In the genomic region with DNA sequence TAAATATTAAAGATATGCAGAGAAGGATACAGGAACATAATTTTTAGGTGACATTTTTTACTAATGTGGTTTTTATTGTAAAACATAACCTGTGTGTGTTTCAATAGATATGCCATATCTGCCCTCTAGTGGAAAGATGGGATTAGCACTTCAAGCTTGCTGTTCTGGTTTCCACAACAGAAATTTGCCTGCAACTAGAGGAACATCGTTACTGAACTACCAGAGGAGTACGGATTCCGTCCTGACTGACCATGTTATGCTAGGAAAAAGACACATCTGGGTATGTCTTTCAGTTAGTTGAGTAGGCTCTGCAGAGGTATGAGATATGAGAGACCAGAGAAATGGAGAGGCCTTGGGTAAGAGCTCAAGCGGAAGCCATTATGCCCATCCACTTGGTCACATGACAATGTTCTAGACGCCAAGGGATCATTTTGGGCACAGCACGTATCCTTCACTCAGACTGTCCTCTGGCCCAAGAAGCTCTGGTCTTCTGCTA, we compare ENCODE assay signal across 9 cellular contexts.
A peak's percentile ranks its signal among the peaks of the same experiment; 100 is the strongest.
DNase-seq lines count a peak whose midpoint lies in the region; ATAC-seq, FAIRE-seq and TF ChIP-seq lines count a peak whose summit lies in the region.
"Had no signal": no experiment of that assay in that cellular context is flagged by ENCODE, and none has a peak within 500 bp of the region (broad histone marks: within the 10 kb centered on the region; RNA-seq: fewer than 3 reads in every experiment).

No MANE protein-coding gene starts in this region.

- H3K36me3 ChIP-seq in GM12878 (ENCODE audit: control insufficient read depth in 2 of 2, insufficient read depth in 2 of 2, low read length in 1 of 2), result no peaks in the 10 kb centered on the region
- H3K36me3 ChIP-seq in iPS DF 6.9 (ENCODE audit: control insufficient read depth, insufficient read depth, low read length), result no peaks in the 10 kb centered on the region
- H3K36me3 ChIP-seq: neutrophil had no signal

- H3K4me3 ChIP-seq in GM12878 (no peak overlapping the region), iPS DF 6.9 (ENCODE audit: low read length) (no peak overlapping the region)

- no peaks in the 10 kb centered on the region for H3K36me3 Mint-ChIP-seq in stimulated activated effector memory CD8-positive, alpha-beta T cell treated with anti-CD3 and anti-CD28 coated beads, Interleukin-12 subunit alpha, Interleukin-12 subunit beta, amount 100 ng/mL, for 72 hours

- POLR2A ChIA-PET in GM12878 (lab: Charles Lee), result no interaction called here

- ATAC-seq in GM21529 (IDR thresholded peaks at IDR 0.05; ENCODE audit: unreplicated experiment) (peak; percentile 90), GM12878 (peak; percentile 96)
- peak; percentile 68 for ATAC-seq in stimulated activated effector memory CD8-positive, alpha-beta T cell treated with anti-CD3 and anti-CD28 coated beads, Interleukin-12 subunit alpha, Interleukin-12 subunit beta, amount 100 ng/mL, for 72 hours

- SMC1A ChIA-PET in GM12878 (lab: Charles Lee; ENCODE audit: uncharacterized antibody, unreplicated experiment), result interaction anchor here (0.7 to 1.8 kb wide), 25 partner anchors 9 to 555 kb away, joined by 3 to 22 read pairs (median 4); a partner anchor contains a TSS

- CTCF ChIA-PET in GM12878 (lab: Yijun Ruan, JAX), result interaction anchor here (0.6 to 7.5 kb wide), 47 partner anchors 9 to 553 kb away, joined by 3 to 75 read pairs (median 4); no protein-coding TSS in a partner anchor

- peak; percentile 84 for TF ChIP-seq RAD21 in GM12878 (IDR thresholded peaks at IDR 0.05; ENCODE audit: insufficient read depth, low read depth, low read length)

- 8% methylated on average over 6 of the region's 6 CpGs for WGBS in GM12878 (ENCODE audit: insufficient coverage, insufficient replicate concordance, low lambda C conversion rate, missing lambda C conversion rate)
- no CpG with 5 or more reads among the region's 6 CpGs for WGBS in iPS DF 6.9 (ENCODE audit: insufficient coverage, insufficient read length)

- TF ChIP-seq CTCF in GM12878 (IDR thresholded peaks at IDR 0.05 in 2 of 3, conservative IDR thresholded peaks at IDR 0.05 in 1 of 3; ENCODE audit: control insufficient read depth in 2 of 3, extremely low read depth in 1 of 3, insufficient read depth in 1 of 3, low read depth in 3 of 3, low read length in 3 of 3), result peak; percentile 74 to 85 (median 79)

- H3K4me1 ChIP-seq in GM12878 (ENCODE audit: control insufficient read depth, insufficient read depth, low read length) (no peaks in the 10 kb centered on the region), iPS DF 6.9 (ENCODE audit: control insufficient read depth, insufficient read depth, low read length) (no peaks in the 10 kb centered on the region)

- H3K79me2 ChIP-seq in GM12878 (ENCODE audit: control insufficient read depth, insufficient read depth, low read length), result no peaks in the 10 kb centered on the region

- H3K27ac Mint-ChIP-seq in stimulated activated effector memory CD8-positive, alpha-beta T cell treated with anti-CD3 and anti-CD28 coated beads, Interleukin-12 subunit alpha, Interleukin-12 subunit beta, amount 100 ng/mL, for 72 hours, result peak overlapping the region; percentile 61

- TF ChIP-seq POLR2A in GM12878 (IDR thresholded peaks at IDR 0.05; ENCODE audit: low read depth, low read length), result no peak

- peak overlapping the region; percentile 98 for H2AFZ ChIP-seq in GM12878 (ENCODE audit: control insufficient read depth, low read depth, low read length)

- no peaks in the 10 kb centered on the region for H3K27me3 ChIP-seq in GM12878 (replicated peaks in 1 of 2; ENCODE audit: control insufficient read depth in 2 of 2, insufficient read depth in 2 of 2, low read length in 1 of 2)
- no peaks in the 10 kb centered on the region for H3K27me3 ChIP-seq in iPS DF 6.9 (ENCODE audit: control insufficient read depth, insufficient read depth, low read length)

- H3K4me2 ChIP-seq in GM12878 (ENCODE audit: control insufficient read depth, insufficient read depth), result peak overlapping the region; percentile 65; the same call in 1 of the 2 replicates

- FAIRE-seq in GM12878 (lab: Jason Lieb, UNC), result no peak

- H3K4me3 Mint-ChIP-seq in stimulated activated effector memory CD8-positive, alpha-beta T cell treated with anti-CD3 and anti-CD28 coated beads, Interleukin-12 subunit alpha, Interleukin-12 subunit beta, amount 100 ng/mL, for 72 hours, result no peak overlapping the region

- no peak for TF ChIP-seq EP300 in GM12878 (IDR thresholded peaks at IDR 0.05; ENCODE audit: borderline replicate concordance in 1 of 2, control insufficient read depth in 1 of 2, low read depth in 2 of 2, low read length in 2 of 2)

- intact Hi-C loops in GM12878 (cut with micrococcal nuclease; ENCODE audit: unreplicated experiment), result loop anchor here (1.0 to 5.0 kb wide), 4 partner anchors 210 to 553 kb away; no protein-coding TSS in a partner anchor

- DNase-seq in activated T-cell treated with anti-CD3 and anti-CD28 coated beads for 24 hours (ENCODE audit: low read depth) (peak; percentile 11), activated T-cell treated with anti-CD3 and anti-CD28 coated beads for 4 hours (no peak), HS-5 (ENCODE audit: low read depth) (peak; percentile 39), NOMO-1 treated with DMSO at 0.1 percent for 48 hours (lab: John Stamatoyannopoulos, UW; ENCODE audit: unreplicated experiment) (peak; percentile 72), GM12878 (ENCODE audit: low read depth, low spot score) (peak; percentile 59), iPS DF 6.9 (ENCODE audit: low read depth, low spot score) (peak; percentile 39)
- DNase-seq in stimulated activated effector memory CD8-positive, alpha-beta T cell treated with anti-CD3 and anti-CD28 coated beads, Interleukin-12 subunit alpha, Interleukin-12 subunit beta, amount 100 ng/mL, for 72 hours (ENCODE audit: low spot score in 2 of 2), result peak; percentile 7 to 54

- in situ Hi-C loops in GM12878 (cut with MboI), result loop anchor here (5.0 kb wide), 2 partner anchors 212 to 552 kb away; no protein-coding TSS in a partner anchor

- no peaks in the 10 kb centered on the region for H4K20me1 ChIP-seq in GM12878 (ENCODE audit: control insufficient read depth, insufficient read depth)

- RAD21 ChIA-PET in GM12878 (lab: Charles Lee; ENCODE audit: unreplicated experiment), result interaction anchor here (0.7 to 2.2 kb wide), 18 partner anchors 8 to 556 kb away, joined by 3 to 23 read pairs (median 4); a partner anchor contains a TSS

- peaks cover 5% of the 10 kb centered on the region for H3K4me1 Mint-ChIP-seq in stimulated activated effector memory CD8-positive, alpha-beta T cell treated with anti-CD3 and anti-CD28 coated beads, Interleukin-12 subunit alpha, Interleukin-12 subunit beta, amount 100 ng/mL, for 72 hours

- H3K9me3 Mint-ChIP-seq in stimulated activated effector memory CD8-positive, alpha-beta T cell treated with anti-CD3 and anti-CD28 coated beads, Interleukin-12 subunit alpha, Interleukin-12 subunit beta, amount 100 ng/mL, for 72 hours, result no peaks in the 10 kb centered on the region

- no peak overlapping the region for H3K9ac ChIP-seq in GM12878 (ENCODE audit: control insufficient read depth, insufficient read depth, low read length)

- no TSS peak for BruUV-seq in GM12878 (replicated peaks; lab: Mats Ljungman, UMichigan)

- H3K9me3 ChIP-seq in GM12878 (replicated peaks; ENCODE audit: control insufficient read depth, insufficient read depth, low read length), result no peaks in the 10 kb centered on the region
- H3K9me3 ChIP-seq in iPS DF 6.9 (ENCODE audit: control insufficient read depth, insufficient read depth, low read length), result no peaks in the 10 kb centered on the region
- H3K9me3 ChIP-seq: neutrophil had no signal

- H3K27ac ChIP-seq in GM12878 (ENCODE audit: control insufficient read depth, insufficient read depth), result no peak overlapping the region
- no peak overlapping the region for H3K27ac ChIP-seq in iPS DF 6.9 (ENCODE audit: low read length)
- H3K27ac ChIP-seq: neutrophil had no signal

TF ChIP-seq in GM12878, 131 proteins besides CTCF, POLR2A, EP300 and RAD21 (continues in another document):
- TF ChIP-seq ZZZ3 (IDR thresholded peaks at IDR 0.05; ENCODE audit: control insufficient read depth, insufficient read length, low read depth) (no peak), ZNF384 (IDR thresholded peaks at IDR 0.05; ENCODE audit: borderline replicate concordance, low read depth, low read length) (no peak)
- TF ChIP-seq, protein P1, sequence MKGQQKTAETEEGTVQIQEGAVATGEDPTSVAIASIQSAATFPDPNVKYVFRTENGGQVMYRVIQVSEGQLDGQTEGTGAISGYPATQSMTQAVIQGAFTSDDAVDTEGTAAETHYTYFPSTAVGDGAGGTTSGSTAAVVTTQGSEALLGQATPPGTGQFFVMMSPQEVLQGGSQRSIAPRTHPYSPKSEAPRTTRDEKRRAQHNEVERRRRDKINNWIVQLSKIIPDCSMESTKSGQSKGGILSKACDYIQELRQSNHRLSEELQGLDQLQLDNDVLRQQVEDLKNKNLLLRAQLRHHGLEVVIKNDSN (IDR thresholded peaks at IDR 0.05; ENCODE audit: borderline replicate concordance, extremely low read length, insufficient read depth, low read depth, low read length), result peak; percentile 56
- TF ChIP-seq, protein P2, sequence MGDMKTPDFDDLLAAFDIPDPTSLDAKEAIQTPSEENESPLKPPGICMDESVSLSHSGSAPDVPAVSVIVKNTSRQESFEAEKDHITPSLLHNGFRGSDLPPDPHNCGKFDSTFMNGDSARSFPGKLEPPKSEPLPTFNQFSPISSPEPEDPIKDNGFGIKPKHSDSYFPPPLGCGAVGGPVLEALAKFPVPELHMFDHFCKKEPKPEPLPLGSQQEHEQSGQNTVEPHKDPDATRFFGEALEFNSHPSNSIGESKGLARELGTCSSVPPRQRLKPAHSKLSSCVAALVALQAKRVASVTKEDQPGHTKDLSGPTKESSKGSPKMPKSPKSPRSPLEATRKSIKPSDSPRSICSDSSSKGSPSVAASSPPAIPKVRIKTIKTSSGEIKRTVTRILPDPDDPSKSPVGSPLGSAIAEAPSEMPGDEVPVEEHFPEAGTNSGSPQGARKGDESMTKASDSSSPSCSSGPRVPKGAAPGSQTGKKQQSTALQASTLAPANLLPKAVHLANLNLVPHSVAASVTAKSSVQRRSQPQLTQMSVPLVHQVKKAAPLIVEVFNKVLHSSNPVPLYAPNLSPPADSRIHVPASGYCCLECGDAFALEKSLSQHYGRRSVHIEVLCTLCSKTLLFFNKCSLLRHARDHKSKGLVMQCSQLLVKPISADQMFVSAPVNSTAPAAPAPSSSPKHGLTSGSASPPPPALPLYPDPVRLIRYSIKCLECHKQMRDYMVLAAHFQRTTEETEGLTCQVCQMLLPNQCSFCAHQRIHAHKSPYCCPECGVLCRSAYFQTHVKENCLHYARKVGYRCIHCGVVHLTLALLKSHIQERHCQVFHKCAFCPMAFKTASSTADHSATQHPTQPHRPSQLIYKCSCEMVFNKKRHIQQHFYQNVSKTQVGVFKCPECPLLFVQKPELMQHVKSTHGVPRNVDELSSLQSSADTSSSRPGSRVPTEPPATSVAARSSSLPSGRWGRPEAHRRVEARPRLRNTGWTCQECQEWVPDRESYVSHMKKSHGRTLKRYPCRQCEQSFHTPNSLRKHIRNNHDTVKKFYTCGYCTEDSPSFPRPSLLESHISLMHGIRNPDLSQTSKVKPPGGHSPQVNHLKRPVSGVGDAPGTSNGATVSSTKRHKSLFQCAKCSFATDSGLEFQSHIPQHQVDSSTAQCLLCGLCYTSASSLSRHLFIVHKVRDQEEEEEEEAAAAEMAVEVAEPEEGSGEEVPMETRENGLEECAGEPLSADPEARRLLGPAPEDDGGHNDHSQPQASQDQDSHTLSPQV (IDR thresholded peaks at IDR 0.05), result 0 out of 2 replicates have a peak, but pooled peaks have one; percentile 62
